In genomic region chr20:8433286-8433685, GRCh38 we compare ENCODE assay signal across 14 cellular contexts.
"Had no signal": no experiment of that assay in that cellular context is flagged by ENCODE, and none has a peak within 500 bp of the region (broad histone marks: within the 10 kb centered on the region; RNA-seq: fewer than 3 reads in every experiment).

No MANE protein-coding gene starts in this region.

- DNase-seq: activated naive CD4-positive, alpha-beta T cell treated with anti-CD3 and anti-CD28 coated beads, Interleukin-2, amount 50 U/mL, for 16 hours; body of pancreas; central memory CD4-positive, alpha-beta T cell; cortex of kidney; effector CD8-positive, alpha-beta T cell; hippocampal formation; immature natural killer cell; left colon; mesenchymal stem cell; tibial artery had no signal

- H3K9me3 Mint-ChIP-seq: immature natural killer cell, neural crest cell had no signal

- H3K9me3 ChIP-seq: body of pancreas, tibial artery, vagina had no signal

- H3K4me3 ChIP-seq: body of pancreas, skin epidermis, tibial artery, vagina had no signal

- H3K4me3 Mint-ChIP-seq: immature natural killer cell, neural crest cell had no signal

- H3K36me3 ChIP-seq: tibial artery, vagina had no signal

- H3K27ac ChIP-seq: body of pancreas, skin epidermis, tibial artery, vagina had no signal

- H3K27ac Mint-ChIP-seq: immature natural killer cell had no signal

- H3K4me1 ChIP-seq: body of pancreas had no signal

- H3K27me3 ChIP-seq: body of pancreas, tibial artery, vagina had no signal

- ATAC-seq: activated CD4-positive, CD25-positive, alpha-beta regulatory T cell treated with anti-CD3 and anti-CD28 coated beads, Interleukin-2, amount 50 U/mL, for 24 hours; body of pancreas; left colon had no signal
